In genomic region chr3:192897005-192897404, GRCh38 we compare ENCODE assay signal across 27 cellular contexts. TPM values are rescaled to one million over a fixed set of nuclear protein-coding genes. Genes with fewer than 3 reads are reported as not detected.
DNase-seq lines count a peak whose midpoint lies in the region; ATAC-seq, FAIRE-seq and TF ChIP-seq lines count a peak whose summit lies in the region.
"Had no signal": no experiment of that assay in that cellular context is flagged by ENCODE, and none has a peak within 500 bp of the region (broad histone marks: within the 10 kb centered on the region; RNA-seq: fewer than 3 reads in every experiment).

No MANE protein-coding gene starts in this region.

- no TSS peak for BruUV-seq in Calu3 (replicated peaks; lab: Mats Ljungman, UMichigan)
- no TSS peak for BruUV-seq in GM12878 (replicated peaks; lab: Mats Ljungman, UMichigan)

- H3K36me3 Mint-ChIP-seq in Calu3 (ENCODE audit: insufficient read depth, unreplicated experiment) (peaks cover 34% of the 10 kb centered on the region), nephron progenitor cell (ENCODE audit: low read depth) (peaks cover 10% of the 10 kb centered on the region)

- in situ Hi-C loops in GM12878 (cut with MboI): no loop called here

- RAD21 ChIA-PET in GM12878 (lab: Charles Lee; ENCODE audit: unreplicated experiment): interaction anchor here (0.8 to 9.7 kb wide), 8 partner anchors 8 to 80 kb away, joined by 3 to 146 read pairs (median 21); partner anchors contain the start of gene MB21D2

- H3K4me3 ChIP-seq in KMS-11 (IDR thresholded peaks at IDR 0.05; ENCODE audit: insufficient read depth, low read depth, low read length) (no peak overlapping the region), GM12878 (no peak overlapping the region), left lung (no peak overlapping the region)
- H3K4me3 ChIP-seq: adrenal gland; BLaER1 treated with 17β-estradiol and CSF1 and Interleukin-3, amounts not matched to agents 10 nM and 100 nM; GM23338; sigmoid colon; SJSA1; testis; vagina had no signal

- no peaks in the 10 kb centered on the region for H3K36me3 ChIP-seq in KMS-11 (ENCODE audit: insufficient read depth)
- no peaks in the 10 kb centered on the region for H3K36me3 ChIP-seq in GM12878 (ENCODE audit: control insufficient read depth in 2 of 2, insufficient read depth in 2 of 2, low read length in 1 of 2)
- H3K36me3 ChIP-seq in left lung: no peaks in the 10 kb centered on the region
- H3K36me3 ChIP-seq: adrenal gland; BLaER1 treated with 17β-estradiol and CSF1 and Interleukin-3, amounts not matched to agents 10 nM and 100 nM; sigmoid colon; vagina had no signal

- H4K20me1 ChIP-seq in KMS-11 (ENCODE audit: insufficient read depth) (no peaks in the 10 kb centered on the region), GM12878 (ENCODE audit: control insufficient read depth, insufficient read depth) (no peaks in the 10 kb centered on the region)
- H4K20me1 ChIP-seq: BLaER1 treated with 17β-estradiol and CSF1 and Interleukin-3, amounts not matched to agents 10 nM and 100 nM had no signal

- WGBS in GM12878 (ENCODE audit: insufficient coverage, insufficient replicate concordance, low lambda C conversion rate, missing lambda C conversion rate): 95% methylated on average over 5 of the region's 5 CpGs

- H2AFZ ChIP-seq in KMS-11 (ENCODE audit: low read depth) (no peak overlapping the region), GM12878 (ENCODE audit: control insufficient read depth, low read depth, low read length) (no peak overlapping the region)
- H2AFZ ChIP-seq: GM23338 had no signal

- no peak for TF ChIP-seq RAD21 in GM12878 (IDR thresholded peaks at IDR 0.05; ENCODE audit: insufficient read depth, low read depth, low read length)

- H3K4me3 Mint-ChIP-seq in Calu3 (ENCODE audit: low read depth, unreplicated experiment) (peak overlapping the region; percentile 38), nephron progenitor cell (no peak overlapping the region)
- H3K4me3 Mint-ChIP-seq: activated T-cell treated with anti-CD3 and anti-CD28 coated beads, Interleukin-2, amount 50 U/mL, for 4 hours; brain; GM23338 had no signal

- H3K27me3 Mint-ChIP-seq in Calu3 (ENCODE audit: unreplicated experiment): no peaks in the 10 kb centered on the region
- peaks cover 5% of the 10 kb centered on the region for H3K27me3 Mint-ChIP-seq in nephron progenitor cell (ENCODE audit: low read depth, poor library complexity)
- H3K27me3 Mint-ChIP-seq: brain had no signal

- POLR2A ChIA-PET in GM12878 (lab: Charles Lee): interaction anchor here (0.9 to 4.4 kb wide), 8 partner anchors 14 to 77 kb away, joined by 3 to 43 read pairs (median 3); partner anchors contain the start of gene MB21D2

- FAIRE-seq in GM12878 (lab: Jason Lieb, UNC): no peak

- SMC1A ChIA-PET in GM12878 (lab: Charles Lee; ENCODE audit: uncharacterized antibody, unreplicated experiment): interaction anchor here (1.0 to 14.6 kb wide), 10 partner anchors 12 to 80 kb away, joined by 3 to 283 read pairs (median 4); partner anchors contain the start of gene MB21D2

- H3K4me1 ChIP-seq in KMS-11 (ENCODE audit: low read depth, poor library complexity, severe bottlenecking) (peaks cover 98% of the 10 kb centered on the region), GM12878 (ENCODE audit: control insufficient read depth, insufficient read depth, low read length) (peaks cover 70% of the 10 kb centered on the region), left lung (peaks cover 0 to 8% of the 10 kb centered on the region in 2 donors)
- H3K4me1 ChIP-seq: testis had no signal

- CTCF ChIA-PET in Calu3 (lab: Charles Lee): interaction anchor here (0.6 to 2.1 kb wide), 7 partner anchors 9 to 144 kb away, joined by 3 to 15 read pairs (median 4); partner anchors contain the start of gene MB21D2
- CTCF ChIA-PET in GM12878 (lab: Yijun Ruan, JAX): interaction anchor here (1.0 to 14.6 kb wide), 6 partner anchors 14 to 80 kb away, joined by 3 to 148 read pairs (median 9); partner anchors contain the start of gene MB21D2

- H3K4me1 Mint-ChIP-seq in Calu3 (ENCODE audit: low read depth, unreplicated experiment) (peaks cover 85% of the 10 kb centered on the region), nephron progenitor cell (peaks cover 33% of the 10 kb centered on the region)

- intact Hi-C loops in Calu3 (cut with micrococcal nuclease; ENCODE audit: unreplicated experiment) (loop anchor here (1.0 kb wide), 1 partner anchor 18 kb away; no protein-coding TSS in a partner anchor), GM12878 (cut with micrococcal nuclease; ENCODE audit: unreplicated experiment) (no loop called here), left lung (cut with DNase I) (no loop called here), left cardiac atrium (cut with DNase I) (no loop called here)

- no peak for TF ChIP-seq POLR2A in GM12878 (IDR thresholded peaks at IDR 0.05; ENCODE audit: low read depth, low read length)

- peak overlapping the region; percentile 99 for H3K27ac ChIP-seq in KMS-11
- H3K27ac ChIP-seq in GM12878 (ENCODE audit: control insufficient read depth, insufficient read depth): peak overlapping the region; percentile 42; the same call in 1 of the 2 replicates
- no peak overlapping the region for H3K27ac ChIP-seq in left lung
- H3K27ac ChIP-seq: adrenal gland; BLaER1 treated with 17β-estradiol and CSF1 and Interleukin-3, amounts not matched to agents 10 nM and 100 nM; sigmoid colon; SJSA1; testis; vagina had no signal

- H3K27ac Mint-ChIP-seq in Calu3 (ENCODE audit: unreplicated experiment) (peak overlapping the region; percentile 88), nephron progenitor cell (peak overlapping the region; percentile 2)
- H3K27ac Mint-ChIP-seq: GM23338 had no signal

- no peak for TF ChIP-seq CTCF in Calu3 (IDR thresholded peaks at IDR 0.05; ENCODE audit: unreplicated experiment)
- no peak for TF ChIP-seq CTCF in KMS-11 (conservative IDR thresholded peaks at IDR 0.05; ENCODE audit: low read depth, low read length)
- TF ChIP-seq CTCF in GM12878 (IDR thresholded peaks at IDR 0.05 in 2 of 3, conservative IDR thresholded peaks at IDR 0.05 in 1 of 3; ENCODE audit: control insufficient read depth in 2 of 3, extremely low read depth in 1 of 3, insufficient read depth in 1 of 3, low read depth in 3 of 3, low read length in 3 of 3): no peak
- no peak for TF ChIP-seq CTCF in nephron progenitor cell (IDR thresholded peaks at IDR 0.05)
- no peak for TF ChIP-seq CTCF in left lung (IDR thresholded peaks at IDR 0.05)

- H3K9me3 ChIP-seq in GM12878 (replicated peaks; ENCODE audit: control insufficient read depth, insufficient read depth, low read length): no peaks in the 10 kb centered on the region
- H3K9me3 ChIP-seq in left lung: no peaks in the 10 kb centered on the region
- H3K9me3 ChIP-seq: adrenal gland; BLaER1 treated with 17β-estradiol and CSF1 and Interleukin-3, amounts not matched to agents 10 nM and 100 nM; sigmoid colon; SJSA1; testis; vagina had no signal

- H3K9me3 Mint-ChIP-seq in Calu3 (ENCODE audit: low read depth, unreplicated experiment) (no peaks in the 10 kb centered on the region), nephron progenitor cell (no peaks in the 10 kb centered on the region)
- H3K9me3 Mint-ChIP-seq: activated T-cell treated with anti-CD3 and anti-CD28 coated beads, Interleukin-2, amount 50 U/mL, for 4 hours; GM23338 had no signal

- H3K9ac ChIP-seq in KMS-11 (peak overlapping the region; percentile 66; the same call in 1 of the 2 replicates), GM12878 (ENCODE audit: control insufficient read depth, insufficient read depth, low read length) (no peak overlapping the region)
- H3K9ac ChIP-seq: BLaER1 treated with 17β-estradiol and CSF1 and Interleukin-3, amounts not matched to agents 10 nM and 100 nM had no signal

- no peak for TF ChIP-seq EP300 in GM12878 (IDR thresholded peaks at IDR 0.05; ENCODE audit: borderline replicate concordance in 1 of 2, control insufficient read depth in 1 of 2, low read depth in 2 of 2, low read length in 2 of 2)

- H3K4me2 ChIP-seq in KMS-11: peak overlapping the region; percentile 88
- 0 out of 2 replicates have a peak overlapping the region, but pooled peaks have one; percentile 11 for H3K4me2 ChIP-seq in GM12878 (ENCODE audit: control insufficient read depth, insufficient read depth)
- H3K4me2 ChIP-seq: BLaER1 treated with 17β-estradiol and CSF1 and Interleukin-3, amounts not matched to agents 10 nM and 100 nM; GM23338 had no signal

- H3K27me3 ChIP-seq in KMS-11 (ENCODE audit: insufficient read depth, low read depth) (no peaks in the 10 kb centered on the region), GM12878 (replicated peaks in 1 of 2; ENCODE audit: control insufficient read depth in 2 of 2, insufficient read depth in 2 of 2, low read length in 1 of 2) (no peaks in the 10 kb centered on the region), left lung (no peaks in the 10 kb centered on the region)
- H3K27me3 ChIP-seq: adrenal gland; BLaER1 treated with 17β-estradiol and CSF1 and Interleukin-3, amounts not matched to agents 10 nM and 100 nM; sigmoid colon; SJSA1; testis; vagina had no signal

- DNase-seq in Calu3 (peak; percentile 66), GM12878 (ENCODE audit: low read depth, low spot score) (no peak), nephron progenitor cell (no peak), left lung (no peak), left cardiac atrium (no peak), NOMO-1 treated with DMSO at 0.1 percent for 48 hours (lab: John Stamatoyannopoulos, UW; ENCODE audit: unreplicated experiment) (no peak)
- DNase-seq: activated CD4-positive, alpha-beta T cell treated with anti-CD3 and anti-CD28 coated beads for 48 hours; activated naive CD4-positive, alpha-beta T cell; activated T-cell treated with anti-CD3 and anti-CD28 coated beads, Interleukin-2, amount 50 U/mL, for 4 hours; adrenal gland; islet precursor cell; NCI-H1092; NCI-H1694 treated with DMSO at 0.1 percent for 48 hours; NCI-H2171; NCI-H510A; NK-92 treated with Interleukin-12 subunit alpha and Interleukin-12 subunit beta, amount 100 ng/mL, for 24 hours; sigmoid colon; stimulated activated CD4-positive, alpha-beta T cell treated with anti-CD3 and anti-CD28 coated beads, Interleukin-15, amount 100 ng/mL, for 24 hours; stimulated activated naive CD4-positive, alpha-beta T cell treated with Interleukin-2 at 50 U/mL for 16 hours; testis had no signal

- peaks cover 83% of the 10 kb centered on the region for H3K79me2 ChIP-seq in KMS-11 (ENCODE audit: insufficient read depth, low read depth)
- H3K79me2 ChIP-seq in GM12878 (ENCODE audit: control insufficient read depth, insufficient read depth, low read length): peaks cover 60% of the 10 kb centered on the region

- no peak for ATAC-seq in GM12878
- no peak for ATAC-seq in left lung
- ATAC-seq in GM21825 (IDR thresholded peaks at IDR 0.05; ENCODE audit: unreplicated experiment): no peak
- no peak for ATAC-seq in left cardiac atrium
- ATAC-seq: activated T-cell treated with anti-CD3 and anti-CD28 coated beads, Interleukin-2, amount 50 U/mL, for 4 hours; GM23338 had no signal

RNA-seq across cellular contexts. Expression of gene MB21D2, which starts 20.7 kb away (rescaled TPM):
- total RNA-seq in Calu3 (2022) (11.9 and 12.6 TPM in 2 replicates), GM12878 (2014; rRNA removed) (19.6 and 21.5 TPM in 2 replicates), GM12878 (2014; rRNA removed; fragmentation: Illumina TruSeq; extraction: Trizol) (15.3 and 16.0 TPM in 2 replicates), GM12878 (2021) (16.1 and 16.6 TPM in 2 replicates), left lung (1 to 10 TPM; 3.2 to 4.1 TPM), left cardiac atrium (1 to 10 TPM; 2.2 to 4.1 TPM)
- 21.2 and 21.5 TPM in 2 replicates for total RNA-seq in GM12878 (2013; cell fraction: nucleolus; rRNA removed)
- 5.7 TPM for polyA plus RNA-seq in GM12878 (2011; ENCODE audit: low read depth)
- polyA plus RNA-seq in GM12878 (2011; rRNA removed) (11.0 and 11.6 TPM in 2 replicates), GM12878 (2014; fragmentation: Illumina TruSeq; extraction: Trizol) (12.1 and 12.7 TPM in 2 replicates), GM12878 (2014; fragmentation: Nextera tagmentation; extraction: Ambion mirVana) (10 to 100 TPM in 1 of 2 experiments, 1 to 10 TPM in 1; 7.9 to 21.2 TPM), GM12878 (2014; rRNA removed) (8.7 and 9.0 TPM in 2 replicates), GM12878 (2016; fragmentation: Nextera tagmentation; extraction: Ambion mirVana) (10 to 100 TPM; 15.4 to 15.9 TPM)
- 8.3 and 9.8 TPM in 2 replicates for polyA plus RNA-seq in GM12878 (2011; cell fraction: cytosol; rRNA removed)
- 6.7 and 6.8 TPM in 2 replicates for polyA plus RNA-seq in GM12878 (2011; cell fraction: nucleus; rRNA removed)
- polyA plus RNA-seq in GM12878 (2012): 7.1 and 8.3 TPM in 2 replicates
- 19.7 and 20.8 TPM in 2 replicates for polyA minus RNA-seq in GM12878 (2011; rRNA and poly(A)+ RNA removed)
- polyA minus RNA-seq in GM12878 (2011; cell fraction: cytosol; rRNA and poly(A)+ RNA removed): 4.5 and 6.0 TPM in 2 replicates
- 7.9 and 11.9 TPM in 2 replicates for polyA minus RNA-seq in GM12878 (2011; cell fraction: nucleus; rRNA and poly(A)+ RNA removed)

Comparison
In these comparisons a context has a peak if more than half of its experiments do, and no peak if none do; other contexts are left out.
1. H3K27ac ChIP-seq: peak in KMS-11 (single experiment) and GM12878 (single experiment); none in left lung (0 of 2).